In genomic region chr17:30477758-30478115, GRCh38 we compare ENCODE assay signal across 8 cellular contexts. TPM values are rescaled to one million over a fixed set of nuclear protein-coding genes. Genes with fewer than 3 reads are reported as not detected.
DNase-seq lines count a peak whose midpoint lies in the region; FAIRE-seq and TF ChIP-seq lines count a peak whose summit lies in the region.

No MANE protein-coding gene starts in this region.

- H3K27me3 ChIP-seq in Karpas-422 (ENCODE audit: low read length) (no peaks in the 10 kb centered on the region), brain microvascular endothelial cell (replicated peaks) (no peaks in the 10 kb centered on the region), subcutaneous abdominal adipose tissue (ENCODE audit: control insufficient read depth in 5 of 5, insufficient read depth in 4 of 5, low read length in 5 of 5) (no peaks in the 10 kb centered on the region)

- DNase-seq in GM12892 (ENCODE audit: insufficient read length) (peak; percentile 5), Karpas-422 (no peak), brain microvascular endothelial cell (peak; percentile 7), kidney (no peak), HTR-8/SVneo (ENCODE audit: insufficient read length, low spot score) (no peak), LoVo (ENCODE audit: low spot score) (no peak)
- no peak for DNase-seq in stimulated activated CD4-positive, alpha-beta T cell treated with anti-CD3 and anti-CD28 coated beads, Interleukin-2, amount 100 ng/mL, for 48 hours

- H4K20me1 ChIP-seq in Karpas-422 (ENCODE audit: insufficient read depth, low read depth, low read length) = no peaks in the 10 kb centered on the region

- H3K4me1 ChIP-seq in Karpas-422 (ENCODE audit: low read length) (peaks cover 18% of the 10 kb centered on the region), kidney (ENCODE audit: control insufficient read depth in 1 of 2, insufficient read depth in 1 of 2, low read depth in 1 of 2, low read length in 2 of 2) (peaks cover 3 to 7% of the 10 kb centered on the region in 2 donors), subcutaneous abdominal adipose tissue (ENCODE audit: control insufficient read depth in 5 of 5, insufficient read depth in 5 of 5, low read length in 5 of 5) (peaks cover 2 to 23% (median 21%) of the 10 kb centered on the region in 5 donors)

- no peak for FAIRE-seq in GM12892 (lab: Jason Lieb, UNC)
- no peak for FAIRE-seq in kidney (lab: Jason Lieb, UNC)
- FAIRE-seq in HTR-8/SVneo (lab: Jason Lieb, UNC) = no peak

- TF ChIP-seq CTCF in brain microvascular endothelial cell (IDR thresholded peaks at IDR 0.05; ENCODE audit: low read depth, low read length, missing control alignments) = no peak
- no peak for TF ChIP-seq CTCF in kidney (IDR thresholded peaks at IDR 0.05; ENCODE audit: borderline replicate concordance, extremely low read depth, insufficient read depth)

- H3K9ac ChIP-seq in Karpas-422 (ENCODE audit: low read length) (peak overlapping the region; percentile 91), kidney (ENCODE audit: low read length in 2 of 2) (peak overlapping the region; percentile 99 to 100), subcutaneous abdominal adipose tissue (ENCODE audit: low read length in 5 of 5) (peak overlapping the region; percentile 97 to 100 (median 99))

- H3K9me3 ChIP-seq in Karpas-422 (ENCODE audit: low read length) = no peaks in the 10 kb centered on the region
- no peaks in the 10 kb centered on the region for H3K9me3 ChIP-seq in kidney (ENCODE audit: control insufficient read depth in 1 of 2, low read length in 2 of 2)
- no peaks in the 10 kb centered on the region for H3K9me3 ChIP-seq in subcutaneous abdominal adipose tissue (ENCODE audit: control insufficient read depth in 5 of 5, low read length in 5 of 5)

- TF ChIP-seq POLR2A in GM12892 (IDR thresholded peaks at IDR 0.05; ENCODE audit: low read depth, low read length) = no peak

- intact Hi-C loops in kidney (cut with DNase I) = no loop called here

- peak overlapping the region; percentile 49; the same call in 1 of the 2 replicates for H2AFZ ChIP-seq in Karpas-422 (ENCODE audit: low read length)

- in situ Hi-C loops in brain microvascular endothelial cell (cut with HindIII; ENCODE audit: low pct_ligation_motif_present, low sequenced_read_pairs) = no loop called here

- H3K9me2 ChIP-seq in Karpas-422 (replicated peaks; ENCODE audit: insufficient read depth, low read length) = no peaks in the 10 kb centered on the region

- H3K4me3 ChIP-seq in Karpas-422 (ENCODE audit: low read length) (peak overlapping the region; percentile 91), brain microvascular endothelial cell (ENCODE audit: low read depth, low read length) (peak overlapping the region; percentile 99), kidney (ENCODE audit: low read length in 2 of 2) (peak overlapping the region; percentile 95 to 100), subcutaneous abdominal adipose tissue (ENCODE audit: low read depth in 1 of 5, low read length in 5 of 5) (peak overlapping the region; percentile 90 to 99 (median 96))

- peaks cover 44% of the 10 kb centered on the region for H3K79me2 ChIP-seq in Karpas-422 (ENCODE audit: low read length)

- peak overlapping the region; percentile 83 for H3K4me2 ChIP-seq in Karpas-422 (ENCODE audit: low read depth, low read length, poor library complexity, severe bottlenecking)

- peak overlapping the region; percentile 50 for H3K27ac ChIP-seq in Karpas-422 (ENCODE audit: low read length)
- H3K27ac ChIP-seq in brain microvascular endothelial cell = peak overlapping the region; percentile 98
- H3K27ac ChIP-seq in kidney (ENCODE audit: low read depth in 2 of 2, low read length in 2 of 2) = peak overlapping the region; percentile 93 to 94
- peak overlapping the region; percentile 93 for H3K27ac ChIP-seq in subcutaneous abdominal adipose tissue (ENCODE audit: low read depth, low read length)

- H3K36me3 ChIP-seq in Karpas-422 (ENCODE audit: insufficient read depth, low read length) (peaks cover 18% of the 10 kb centered on the region; the same call in 1 of the 2 replicates), brain microvascular endothelial cell (replicated peaks) (peaks cover 26% of the 10 kb centered on the region), kidney (ENCODE audit: control insufficient read depth in 1 of 2, insufficient read depth in 2 of 2, low read length in 2 of 2) (peaks cover 3 to 4% of the 10 kb centered on the region in 2 donors), subcutaneous abdominal adipose tissue (ENCODE audit: control insufficient read depth in 5 of 5, insufficient read depth in 5 of 5, low read length in 5 of 5) (peaks cover 14 to 18% (median 17%) of the 10 kb centered on the region in 5 donors)

RNA-seq across cellular contexts. Expression of gene GOSR1, which starts 0.5 kb away (rescaled TPM):
- polyA plus RNA-seq in GM12892 (2012; ENCODE audit: missing spikeins) = 30.2 TPM
- 18.6 and 31.5 TPM in 2 replicates for total RNA-seq in Karpas-422 (2014; rRNA removed; shearing (Covaris generic); ENCODE audit: low replicate concordance)
- total RNA-seq in kidney = 65.6 TPM
- polyA plus RNA-seq in kidney (ENCODE audit: insufficient read depth, low read depth, low replicate concordance) = 16.8 TPM

Comparison
In these comparisons a context has a peak if more than half of its experiments do, and no peak if none do; other contexts are left out.
1. DNase-seq: peak in GM12892 (single experiment) and brain microvascular endothelial cell (single experiment); none in Karpas-422 (single experiment), kidney (single experiment), stimulated activated CD4-positive, alpha-beta T cell treated with anti-CD3 and anti-CD28 coated beads, Interleukin-2, amount 100 ng/mL, for 48 hours (0 of 2), HTR-8/SVneo (single experiment) and LoVo (single experiment).
2. Peak in every context shown above with its lines, with median percentiles within 50 percentile points of each other: H3K27ac ChIP-seq, H3K4me3 ChIP-seq and H3K9ac ChIP-seq.